Comparison of ENCODE assay signal across 17 cellular contexts in the genomic region with DNA sequence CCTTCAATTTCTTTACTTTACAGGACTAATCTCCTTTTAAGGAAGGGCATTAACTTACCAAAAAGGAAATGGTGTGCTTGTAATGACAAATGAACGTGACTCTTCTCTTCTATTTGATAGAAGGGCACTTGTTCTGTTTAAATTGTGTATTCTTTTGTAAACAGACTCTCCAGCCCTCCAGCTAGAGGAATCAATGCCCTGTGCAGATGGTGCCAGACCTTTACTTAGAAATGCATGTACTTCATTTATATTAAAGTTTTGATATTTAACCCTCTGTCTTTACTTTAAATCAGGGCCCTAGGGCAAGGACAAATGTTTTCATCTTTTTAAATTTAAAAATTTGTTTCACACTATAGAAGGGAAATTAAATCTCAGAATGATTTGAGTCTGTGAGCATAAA.
"Had no signal": no experiment of that assay in that cellular context is flagged by ENCODE, and none has a peak within 500 bp of the region (broad histone marks: within the 10 kb centered on the region; RNA-seq: fewer than 3 reads in every experiment).

No MANE protein-coding gene starts in this region.

- H3K9me3 ChIP-seq: adrenal gland, breast epithelium, tibial nerve had no signal

- H3K9me3 Mint-ChIP-seq: activated naive CD4-positive, alpha-beta T cell treated with anti-CD3 and anti-CD28 coated beads, Interleukin-2, amount 50 U/mL, for 72 hours; nephron progenitor cell had no signal

- H3K27ac ChIP-seq: adrenal gland, breast epithelium, coronary artery, tibial nerve, WERI-Rb-1 had no signal

- H3K36me3 Mint-ChIP-seq: activated naive CD4-positive, alpha-beta T cell treated with anti-CD3 and anti-CD28 coated beads, Interleukin-2, amount 50 U/mL, for 72 hours had no signal

- ATAC-seq: activated naive CD4-positive, alpha-beta T cell treated with anti-CD3 and anti-CD28 coated beads, Interleukin-2, amount 50 U/mL, for 72 hours; stimulated activated naive CD8-positive, alpha-beta T cell treated with anti-CD3 and anti-CD28 coated beads, Interleukin-15, Interleukin-2, amounts not matched to agents 100 U/mL and 50 U/mL, for 24 hours had no signal

- H3K27me3 Mint-ChIP-seq: progenitor cell of endocrine pancreas had no signal

- H3K27ac Mint-ChIP-seq: activated naive CD4-positive, alpha-beta T cell treated with anti-CD3 and anti-CD28 coated beads, Interleukin-2, amount 50 U/mL, for 72 hours; nephron progenitor cell; progenitor cell of endocrine pancreas had no signal

- DNase-seq: activated CD4-positive, alpha-beta T cell treated with anti-CD3 and anti-CD28 coated beads for 1 hour; activated CD8-positive, alpha-beta memory T cell treated with anti-CD3 and anti-CD28 coated beads for 24 hours; activated gamma-delta T cell treated with Interleukin-2 at 50 U/mL for 16 hours; adrenal gland; hypothalamus; nephron progenitor cell; stimulated activated CD4-positive, alpha-beta T cell treated with anti-CD3 and anti-CD28 coated beads, Interleukin-12 subunit alpha, Interleukin-12 subunit beta, amount 100 ng/mL, for 4 hours; stimulated activated CD4-positive, alpha-beta T cell treated with anti-CD3 and anti-CD28 coated beads, Interleukin-2, amount 100 ng/mL, for 24 hours; stimulated activated naive CD8-positive, alpha-beta T cell treated with anti-CD3 and anti-CD28 coated beads, Interleukin-15, Interleukin-2, amounts not matched to agents 100 U/mL and 50 U/mL, for 24 hours; substantia nigra; WERI-Rb-1 had no signal

- H3K4me3 Mint-ChIP-seq: nephron progenitor cell had no signal

- H3K4me1 Mint-ChIP-seq: nephron progenitor cell had no signal

- H3K36me3 ChIP-seq: adrenal gland, breast epithelium, tibial nerve, WERI-Rb-1 had no signal

- H3K4me1 ChIP-seq: adrenal gland, breast epithelium, tibial nerve had no signal

- H3K4me3 ChIP-seq: adrenal gland, breast epithelium, coronary artery, lung, tibial nerve had no signal

- H3K27me3 ChIP-seq: adrenal gland, breast epithelium, tibial nerve had no signal
